In genomic region chr7:77696643-77697534, GRCh38 we compare ENCODE assay signal across 7 cellular contexts. TPM values are rescaled to one million over a fixed set of nuclear protein-coding genes. Genes with fewer than 3 reads are reported as not detected.
DNase-seq lines count a peak whose midpoint lies in the region; ATAC-seq, FAIRE-seq and TF ChIP-seq lines count a peak whose summit lies in the region.

No MANE protein-coding gene starts in this region.

- no peak for FAIRE-seq in kidney (lab: Jason Lieb, UNC)

- H3K36me3 ChIP-seq in kidney (ENCODE audit: control insufficient read depth in 1 of 2, insufficient read depth in 2 of 2, low read length in 2 of 2): no peaks in the 10 kb centered on the region

- peak overlapping the region; percentile 90 to 94 for H3K9ac ChIP-seq in kidney (ENCODE audit: low read length in 2 of 2)

- TF ChIP-seq POLR2A in GM18505 (IDR thresholded peaks at IDR 0.05; ENCODE audit: borderline replicate concordance, extremely low read depth, insufficient read depth, insufficient read length): no peak

- peak overlapping the region; percentile 96 for H3K4me3 ChIP-seq in WI38 (ENCODE audit: low read depth, low read length)
- H3K4me3 ChIP-seq in kidney (ENCODE audit: low read length in 2 of 2): peak overlapping the region; percentile 86 to 97

- TF ChIP-seq CTCF in WI38 (IDR thresholded peaks at IDR 0.05; ENCODE audit: low read depth, low read length) (no peak), kidney (IDR thresholded peaks at IDR 0.05; ENCODE audit: borderline replicate concordance, extremely low read depth, insufficient read depth) (no peak)

- DNase-seq in NCI-H2081 (lab: John Stamatoyannopoulos, UW) (peak; percentile 51 to 73), caudate nucleus (lab: John Stamatoyannopoulos, UW) (peak in 56 of 61 donors; percentile 18 to 88 (median 73)), kidney (peak; percentile 87)
- peak; percentile 33 to 35 for DNase-seq in stimulated activated CD4-positive, alpha-beta T cell treated with anti-CD3 and anti-CD28 coated beads, Interleukin-15, amount 100 ng/mL, for 48 hours (ENCODE audit: low read depth in 2 of 2)

- peaks cover 11 to 12% of the 10 kb centered on the region in 2 donors for H3K4me1 ChIP-seq in kidney (ENCODE audit: control insufficient read depth in 1 of 2, insufficient read depth in 1 of 2, low read depth in 1 of 2, low read length in 2 of 2)

- H3K27ac ChIP-seq in caudate nucleus (ENCODE audit: low read depth, low read length) (peak overlapping the region; percentile 95), kidney (ENCODE audit: low read depth in 2 of 2, low read length in 2 of 2) (peak overlapping the region; percentile 92 to 99)

- no peaks in the 10 kb centered on the region for H3K9me3 ChIP-seq in kidney (ENCODE audit: control insufficient read depth in 1 of 2, low read length in 2 of 2)

- intact Hi-C loops in kidney (cut with DNase I): no loop called here

- ATAC-seq in GM18505 (IDR thresholded peaks at IDR 0.05; ENCODE audit: unreplicated experiment) (peak; percentile 11), HG02884 (IDR thresholded peaks at IDR 0.05; ENCODE audit: unreplicated experiment) (peak; percentile 22)

RNA-seq across cellular contexts. Expression of gene RSBN1L, which starts 0.6 kb away (rescaled TPM):
- total RNA-seq in kidney: 18.0 TPM
- polyA plus RNA-seq in kidney (ENCODE audit: insufficient read depth, low read depth, low replicate concordance): 7.3 TPM

Comparison
In these comparisons a context has a peak if more than half of its experiments do, and no peak if none do; other contexts are left out.
1. Peak in every context shown above with its lines: DNase-seq, ATAC-seq, H3K4me3 ChIP-seq and H3K27ac ChIP-seq.
2. DNase-seq: peak in every context shown above with its lines; median percentile 87 in kidney; 73 in caudate nucleus; 62 in NCI-H2081; 34 in stimulated activated CD4-positive, alpha-beta T cell treated with anti-CD3 and anti-CD28 coated beads, Interleukin-15, amount 100 ng/mL, for 48 hours.